ENCODE assay signal across 8 cellular contexts in the genomic region with DNA sequence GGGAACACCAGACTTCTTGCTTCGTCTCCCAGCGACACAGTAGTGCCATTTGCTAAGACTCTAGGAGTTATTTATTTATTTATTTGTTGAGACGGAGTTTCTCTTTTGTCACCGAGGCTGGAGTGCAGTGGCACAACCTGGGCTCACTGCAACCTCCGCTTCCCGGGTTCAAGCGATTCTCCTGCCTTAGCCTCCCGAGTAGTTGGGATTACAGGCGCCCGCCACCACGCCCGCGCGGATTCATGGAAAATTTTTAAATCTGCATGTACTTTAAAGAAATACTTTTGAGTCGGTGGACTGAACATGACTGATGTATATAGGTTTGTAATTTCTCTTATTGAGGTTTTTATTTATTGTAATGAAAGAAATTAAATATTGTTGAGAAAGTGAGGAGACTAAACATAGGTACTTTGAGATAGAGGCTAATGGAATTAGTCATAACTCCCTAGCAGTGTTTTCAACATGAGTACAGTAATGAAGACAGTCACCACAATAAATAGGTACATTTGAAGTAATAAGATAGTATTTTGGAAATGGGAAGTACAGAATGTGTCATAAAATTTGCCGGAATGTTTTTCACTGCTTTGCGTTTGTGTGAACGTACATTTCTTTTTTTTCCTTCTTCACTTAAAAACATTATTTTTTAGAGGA. TPM values are rescaled to one million over a fixed set of nuclear protein-coding genes. Genes with fewer than 3 reads are reported as not detected.
DNase-seq lines count a peak whose midpoint lies in the region; ATAC-seq and TF ChIP-seq lines count a peak whose summit lies in the region.

No MANE protein-coding gene starts in this region.

- intact Hi-C loops in sigmoid colon (cut with DNase I) = loop anchor here (5.0 kb wide), 1 partner anchor 108 kb away; no protein-coding TSS in a partner anchor

- DNase-seq in GM20000 (ENCODE audit: low spot score) (peak; percentile 12), SJSA1 (ENCODE audit: low read depth in 1 of 2, low spot score in 2 of 2) (no peak), fibroblast of villous mesenchyme (ENCODE audit: low read depth) (peak; percentile 9), sigmoid colon (no peak), NCI-H82 treated with DMSO at 0.1 percent for 48 hours (lab: John Stamatoyannopoulos, UW; ENCODE audit: unreplicated experiment) (no peak), GF-D8 (lab: John Stamatoyannopoulos, UW) (no peak)

- ATAC-seq in GM18870 (IDR thresholded peaks at IDR 0.05; ENCODE audit: unreplicated experiment) = no peak
- ATAC-seq in HG03039 (IDR thresholded peaks at IDR 0.05; ENCODE audit: unreplicated experiment) = no peak

- no peak for TF ChIP-seq EP300 in sigmoid colon (IDR thresholded peaks at IDR 0.05)

- TF ChIP-seq CTCF in GM20000 (IDR thresholded peaks at IDR 0.05; ENCODE audit: extremely low read depth, missing control alignments) (no peak), fibroblast of villous mesenchyme (IDR thresholded peaks at IDR 0.05; ENCODE audit: insufficient read depth, low read depth, low read length) (no peak), sigmoid colon (IDR thresholded peaks at IDR 0.05) (no peak)

- TF ChIP-seq POLR2A in sigmoid colon (IDR thresholded peaks at IDR 0.05) = no peak

- H3K9me3 ChIP-seq in SJSA1 (replicated peaks) (no peaks in the 10 kb centered on the region), sigmoid colon (no peaks in the 10 kb centered on the region)

- H3K4me3 ChIP-seq in SJSA1 (peak overlapping the region; percentile 82), fibroblast of villous mesenchyme (ENCODE audit: low read depth, low read length) (peak overlapping the region; percentile 91), sigmoid colon (peak overlapping the region; percentile 62 to 80 (median 69))

- H3K36me3 ChIP-seq in SJSA1 = no peaks in the 10 kb centered on the region
- no peaks in the 10 kb centered on the region for H3K36me3 ChIP-seq in sigmoid colon

- H3K27me3 ChIP-seq in SJSA1 (replicated peaks) = no peaks in the 10 kb centered on the region
- H3K27me3 ChIP-seq in sigmoid colon = no peaks in the 10 kb centered on the region

- 25 to 45% methylated on average over 18 of the region's 18 CpGs for WGBS in sigmoid colon, 2 donors

- peak overlapping the region; percentile 72; the same call in 1 of the 2 replicates for H3K27ac ChIP-seq in SJSA1
- peak overlapping the region; percentile 80 to 90 (median 82) for H3K27ac ChIP-seq in sigmoid colon

- H3K4me1 ChIP-seq in SJSA1 (replicated peaks) = no peaks in the 10 kb centered on the region
- peaks cover 0 to 13% (median 9%) of the 10 kb centered on the region in 4 donors for H3K4me1 ChIP-seq in sigmoid colon

RNA-seq across cellular contexts. Expression of gene MTX2, which starts 1.0 kb away (rescaled TPM):
- 34.1 and 34.3 TPM in 2 replicates for total RNA-seq in SJSA1 (2014; rRNA removed; shearing (Covaris generic))
- total RNA-seq in fibroblast of villous mesenchyme = 12.2 and 16.8 TPM in 2 replicates
- total RNA-seq in sigmoid colon = 10 to 100 TPM; 34.5 to 49.5 (median 38.8) TPM
- polyA plus RNA-seq in sigmoid colon = 10 to 100 TPM; 45.8 to 66.8 (median 59.5) TPM

Comparison
In these comparisons a context has a peak if more than half of its experiments do, and no peak if none do; other contexts are left out.
1. DNase-seq: peak in GM20000 (single experiment) and fibroblast of villous mesenchyme (single experiment); none in SJSA1 (0 of 2), sigmoid colon (single experiment), NCI-H82 treated with DMSO at 0.1 percent for 48 hours (single experiment) and GF-D8 (single experiment).
2. Peak in every context shown above with its lines, with median percentiles within 50 percentile points of each other: H3K4me3 ChIP-seq.